Comparison of ENCODE assay signal across 6 cellular contexts in the genomic region with DNA sequence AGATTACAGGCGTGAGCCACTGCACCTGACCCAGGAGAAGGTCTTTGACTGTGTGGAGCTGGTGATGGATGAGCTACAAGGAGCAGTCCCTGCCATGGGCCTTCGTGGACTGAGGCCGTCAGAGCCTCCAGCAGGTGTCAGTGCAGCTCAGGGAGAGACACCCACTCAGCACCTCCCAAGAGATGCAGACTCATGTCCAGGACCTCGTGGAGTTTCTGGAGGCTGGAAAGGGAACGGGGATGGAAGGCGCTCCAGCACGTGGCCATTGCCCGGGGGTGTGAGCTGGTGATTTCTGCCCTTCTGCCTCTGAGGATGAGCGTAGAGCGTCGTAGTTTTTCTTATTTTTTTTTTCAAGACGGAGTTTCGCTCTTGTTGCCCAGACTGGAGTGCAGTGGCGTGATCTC. TPM values are rescaled to one million over a fixed set of nuclear protein-coding genes. Genes with fewer than 3 reads are reported as not detected.
DNase-seq lines count a peak whose midpoint lies in the region; ATAC-seq and TF ChIP-seq lines count a peak whose summit lies in the region.

No MANE protein-coding gene starts in this region.

- TF ChIP-seq CTCF in RWPE1 (conservative IDR thresholded peaks at IDR 0.05; ENCODE audit: low read depth) (peak; percentile 83), heart right ventricle (IDR thresholded peaks at IDR 0.05) (peak in 8 of 9 donors; percentile 26 to 67 (median 54))

- WGBS in heart right ventricle, 2 donors, result 45 to 55% methylated on average over 14 of the region's 14 CpGs

- no peak for DNase-seq in activated CD4-positive, CD25-positive, alpha-beta regulatory T cell treated with anti-CD3 and anti-CD28 coated beads, Interleukin-2, amount 50 U/mL, for 72 hours
- DNase-seq in RWPE1 (ENCODE audit: low spot score), result no peak
- DNase-seq in heart right ventricle, result peak; percentile 53 to 59
- no peak for DNase-seq in NOMO-1 treated with DMSO at 0.1 percent for 48 hours (lab: John Stamatoyannopoulos, UW; ENCODE audit: unreplicated experiment)
- no peak for DNase-seq in T-helper 1 cell

- CTCF ChIA-PET in RWPE1 (lab: Yijun Ruan, JAX), result interaction anchor here (0.5 to 1.4 kb wide), 7 partner anchors 14 to 747 kb away, joined by 3 to 4 read pairs (median 3); partner anchors contain the start of gene NRARP

- peaks cover 0 to 4% (median 0%) of the 10 kb centered on the region in 11 donors for H3K9me3 ChIP-seq in heart right ventricle

- H3K27ac ChIP-seq in RWPE1 (no peak overlapping the region), heart right ventricle (no peak overlapping the region)

- POLR2A ChIA-PET in RWPE1 (lab: Yijun Ruan, JAX; ENCODE audit: low non-redundant PET), result interaction anchor here (1.0 kb wide), 1 partner anchor 9 kb away, joined by 7 read pairs; the partner anchor contains the start of gene TOR4A

- H3K4me1 ChIP-seq in heart right ventricle, result peaks cover 0 to 13% (median 0%) of the 10 kb centered on the region in 9 donors

- peaks cover 0 to 20% (median 0%) of the 10 kb centered on the region in 9 donors for H3K36me3 ChIP-seq in heart right ventricle

- intact Hi-C loops in heart right ventricle (cut with DNase I), result no loop called here

- ATAC-seq in activated CD4-positive, CD25-positive, alpha-beta regulatory T cell treated with anti-CD3 and anti-CD28 coated beads, Interleukin-2, amount 50 U/mL, for 24 hours, result peak; percentile 41 to 62
- ATAC-seq in heart right ventricle, result peak; percentile 82 to 94 (median 90)

- no peaks in the 10 kb centered on the region for H3K27me3 ChIP-seq in heart right ventricle

- H3K4me3 ChIP-seq in heart right ventricle, result no peak overlapping the region

RNA-seq across cellular contexts. Expression of gene TOR4A, which starts 9.5 kb away (rescaled TPM):
- 10 to 100 TPM; 15.2 to 21.5 (median 16.8) TPM for total RNA-seq in heart right ventricle
- 10 to 100 TPM in 1 of 2 donors, 1 to 10 TPM in 1; 4.7 to 11.5 TPM for polyA plus RNA-seq in heart right ventricle

RNA-seq across cellular contexts. Expression of gene NRARP, which starts 15.1 kb away (rescaled TPM):
- total RNA-seq in heart right ventricle, result 10 to 100 TPM in 7 of 10 donors, 1 to 10 TPM in 3; 2.6 to 20.8 (median 11.7) TPM
- polyA plus RNA-seq in heart right ventricle, result 1 to 10 TPM; 2.0 to 5.4 TPM

RNA-seq across cellular contexts. Expression of gene NELFB, which starts 31.9 kb away (rescaled TPM):
- total RNA-seq in heart right ventricle, result 10 to 100 TPM; 31.6 to 47.1 (median 39.2) TPM
- 10 to 100 TPM; 31.5 to 52.9 TPM for polyA plus RNA-seq in heart right ventricle

RNA-seq across cellular contexts. Expression of gene STPG3, which starts 35.9 kb away (rescaled TPM):
- under 1 TPM in 3 of 10 donors, not detected in 7; 0.24 to 0.32 (median 0.32) TPM for total RNA-seq in heart right ventricle
- under 1 TPM in 1 of 2 donors, not detected in 1; 0.44 TPM for polyA plus RNA-seq in heart right ventricle

RNA-seq across cellular contexts. Expression of gene TUBB4B, which starts 45.9 kb away (rescaled TPM):
- 100 to 1,000 TPM; 211 to 495 (median 330) TPM for total RNA-seq in heart right ventricle
- 100 to 1,000 TPM; 522 to 992 TPM for polyA plus RNA-seq in heart right ventricle

Comparison
In these comparisons a context has a peak if more than half of its experiments do, and no peak if none do; other contexts are left out.
1. DNase-seq: peak in heart right ventricle (2 of 2); none in activated CD4-positive, CD25-positive, alpha-beta regulatory T cell treated with anti-CD3 and anti-CD28 coated beads, Interleukin-2, amount 50 U/mL, for 72 hours (single experiment), RWPE1 (single experiment), NOMO-1 treated with DMSO at 0.1 percent for 48 hours (single experiment) and T-helper 1 cell (0 of 5).